5 cellular contexts compared by ENCODE assay signal in the genomic region with DNA sequence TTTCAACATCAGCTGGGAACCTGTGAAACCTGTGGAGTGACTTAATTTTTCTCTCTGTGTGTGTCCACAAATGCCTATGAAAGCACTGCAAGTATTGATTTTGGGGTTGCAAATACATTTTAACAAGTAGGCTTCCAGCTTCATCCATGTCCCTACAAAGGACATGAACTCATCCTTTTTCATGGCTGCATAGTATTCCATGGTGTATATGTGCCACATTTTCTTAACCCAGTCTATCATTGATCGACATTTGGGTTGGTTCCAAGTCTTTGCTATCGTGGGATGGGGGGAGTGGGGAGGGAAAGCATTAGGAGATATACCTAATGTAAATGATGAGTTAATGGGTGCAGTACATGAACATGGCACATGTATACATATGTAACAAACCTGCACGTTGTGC.
DNase-seq lines count a peak whose midpoint lies in the region; ATAC-seq, FAIRE-seq and TF ChIP-seq lines count a peak whose summit lies in the region.
"Not testable (repeated sequence)": the region's sequence is repeated elsewhere in the genome, so short reads cannot be mapped to it uniquely, and the experiment has no call there.

No MANE protein-coding gene starts in this region.

- not testable (repeated sequence) for H3K4ac ChIP-seq in H9 (ENCODE audit: low read depth, low read length)

- FAIRE-seq in K562 (lab: Jason Lieb, UNC), result not testable (repeated sequence)

- H3K9me3 Mint-ChIP-seq in H9, result peaks cover 3 to 13% of the 10 kb centered on the region in 2 experiments
- H3K9me3 Mint-ChIP-seq in nephron, result peaks cover 37% of the 10 kb centered on the region

- H3K27ac Mint-ChIP-seq in H9, result peak overlapping the region in 2 of 3 experiments; percentile 96 to 97; a peak in 4 of 7 replicates
- peak overlapping the region; percentile 48 to 91 (median 83) for H3K27ac Mint-ChIP-seq in nephron

- H4K8ac ChIP-seq in H9 (replicated peaks; ENCODE audit: insufficient read length, low read depth, low read length), result not testable (repeated sequence)

- H3K4me3 Mint-ChIP-seq in H9, nephron: not testable (repeated sequence)

- H2BK20ac ChIP-seq in H9 (ENCODE audit: low read depth, low read length, poor library complexity, severe bottlenecking), result not testable (repeated sequence)

- H3K14ac ChIP-seq in H9 (ENCODE audit: insufficient read depth, low read length), result not testable (repeated sequence)

- not testable (repeated sequence) for H4K20me1 ChIP-seq in H9 (ENCODE audit: control insufficient read depth, insufficient read depth, insufficient read length); K562 (replicated peaks; ENCODE audit: control insufficient read depth, insufficient read depth, low read length)

- H3K36me3 Mint-ChIP-seq in H9 (ENCODE audit: insufficient read depth in 1 of 3, low read depth in 3 of 3), result peaks cover 2 to 18% (median 4%) of the 10 kb centered on the region in 3 experiments; a peak in 5 of 7 replicates
- not testable (repeated sequence) for H3K36me3 Mint-ChIP-seq in nephron (ENCODE audit: low read depth)

- not testable (repeated sequence) for H2BK120ac ChIP-seq in H9 (ENCODE audit: low read depth, low read length, poor library complexity, severe bottlenecking)

- H2AFZ ChIP-seq in H9 (ENCODE audit: low read length); K562 (ENCODE audit: low read depth, low read length): not testable (repeated sequence)

- not testable (repeated sequence) for H3K23me2 ChIP-seq in H9 (ENCODE audit: insufficient read length, low read depth, low read length, poor library complexity, severe bottlenecking)

- not testable (repeated sequence) for TF ChIP-seq RAD21 in K562 (CRISPR knock-in tag; conservative IDR thresholded peaks at IDR 0.05 in 1 of 2, IDR thresholded peaks at IDR 0.05 in 1 of 2)

- H3K79me1 ChIP-seq in H9 (ENCODE audit: insufficient read depth, low read depth, low read length, poor library complexity, severe bottlenecking), result not testable (repeated sequence)

- not testable (repeated sequence) for H3T11ph ChIP-seq in H9 (ENCODE audit: low read length)

- not testable (repeated sequence) for H4K5ac ChIP-seq in H9 (ENCODE audit: insufficient read length, low read depth, low read length)

- in situ Hi-C loops in K562 (cut with MboI), result not testable (repeated sequence)

- not testable (repeated sequence) for H3K23ac ChIP-seq in H9 (ENCODE audit: insufficient read length, low read depth, low read length)

- not testable (repeated sequence) for H3K9me3 ChIP-seq in H9 (ENCODE audit: control insufficient read depth, low read depth, low read length); HUES48 (ENCODE audit: control insufficient read depth, insufficient read depth, low read length); K562 (replicated peaks; ENCODE audit: control insufficient read depth, insufficient read depth, low read depth, low read length)

- not testable (repeated sequence) for H3K4me1 ChIP-seq in H9 (ENCODE audit: insufficient read depth, low read length); K562 (replicated peaks in 1 of 2; ENCODE audit: control insufficient read depth in 2 of 2, insufficient read depth in 2 of 2, low read length in 2 of 2)
- H3K4me1 ChIP-seq in HUES48 (ENCODE audit: control insufficient read depth, insufficient read depth, low read length), result peaks cover 30% of the 10 kb centered on the region

- CTCF ChIA-PET in K562 (lab: Yijun Ruan, JAX; ENCODE audit: low intra/inter-chr PET ratio), result not testable (repeated sequence)

- DNase-seq in H9; K562 (ENCODE audit: extremely low read depth in 1 of 4, low spot score in 3 of 4): not testable (repeated sequence)

- TF ChIP-seq CTCF in H9 (conservative IDR thresholded peaks at IDR 0.05); K562 (IDR thresholded peaks at IDR 0.05 in 2 of 3, conservative IDR thresholded peaks at IDR 0.05 in 1 of 3; ENCODE audit: insufficient read depth in 2 of 3, low read depth in 1 of 3, low read length in 3 of 3); nephron (IDR thresholded peaks at IDR 0.05; ENCODE audit: unreplicated experiment in 3 of 3): not testable (repeated sequence)

- H2AK5ac ChIP-seq in H9 (ENCODE audit: insufficient read length, low read length), result not testable (repeated sequence)

- H3K4me2 ChIP-seq in H9 (ENCODE audit: insufficient read depth, insufficient read length, low read length); K562 (ENCODE audit: insufficient read depth, low read length): not testable (repeated sequence)

- H3K27me3 ChIP-seq in H9 (ENCODE audit: insufficient read depth, low read length); HUES48 (ENCODE audit: control insufficient read depth, insufficient read depth, low read length); K562 (ENCODE audit: control insufficient read depth in 2 of 2, insufficient read depth in 2 of 2, low read length in 2 of 2): not testable (repeated sequence)

- H3K4me1 Mint-ChIP-seq in H9 (peaks cover 39 to 42% of the 10 kb centered on the region in 2 experiments), nephron (peaks cover 24% of the 10 kb centered on the region)

- not testable (repeated sequence) for H2BK5ac ChIP-seq in H9 (ENCODE audit: insufficient read length, low read length)

- H2BK12ac ChIP-seq in H9 (ENCODE audit: insufficient read length, low read depth, low read length), result not testable (repeated sequence)

- H3K4me3 ChIP-seq in HUES48 (ENCODE audit: low read depth, low read length); K562: not testable (repeated sequence)

- not testable (repeated sequence) for H3K27ac ChIP-seq in H9 (ENCODE audit: insufficient read length, low read depth, low read length); K562 (ENCODE audit: extremely low read depth, low read depth, low read length)
- peak overlapping the region; percentile 83 for H3K27ac ChIP-seq in HUES48 (ENCODE audit: low read depth, low read length)

- not testable (repeated sequence) for H3K56ac ChIP-seq in H9 (ENCODE audit: insufficient read length, low read depth, low read length)

- not testable (repeated sequence) for BruUV-seq in K562 (replicated peaks; lab: Mats Ljungman, UMichigan)

- H4K91ac ChIP-seq in H9 (ENCODE audit: insufficient read length, low read depth, low read length), result not testable (repeated sequence)

- intact Hi-C loops in K562 (cut with micrococcal nuclease), result not testable (repeated sequence)

- not testable (repeated sequence) for H3K9ac ChIP-seq in H9 (ENCODE audit: extremely low read depth, insufficient read length, low read length); HUES48 (ENCODE audit: low read depth, low read length); K562 (ENCODE audit: insufficient read depth in 1 of 2, low read depth in 2 of 2, low read length in 2 of 2)

- not testable (repeated sequence) for H2BK15ac ChIP-seq in H9 (ENCODE audit: low read depth, low read length)

- H3K36me3 ChIP-seq in HUES48 (ENCODE audit: control insufficient read depth, insufficient read depth, low read length); K562 (ENCODE audit: control insufficient read depth, insufficient read depth, low read length): not testable (repeated sequence)

- H3K79me2 ChIP-seq in H9 (ENCODE audit: insufficient read depth, low read length); K562 (ENCODE audit: control insufficient read depth, insufficient read depth, low read length): not testable (repeated sequence)

- WGBS in H9 (ENCODE audit: extremely low coverage, insufficient read length, low lambda C conversion rate), result no CpG with 5 or more reads among the region's 3 CpGs
- WGBS in K562 (ENCODE audit: insufficient coverage, low coverage, missing lambda C conversion rate), result 0% methylated on average over 3 of the region's 3 CpGs

- TF ChIP-seq POLR2A in K562 (conservative IDR thresholded peaks at IDR 0.05), result not testable (repeated sequence)

- not testable (repeated sequence) for ATAC-seq in SK-N-SH treated with all-trans-retinoic acid at 6 μM for 48 hours, K562

- not testable (repeated sequence) for H3K9me1 ChIP-seq in K562 (ENCODE audit: control insufficient read depth, insufficient read depth, low read length)

- not testable (repeated sequence) for H3K18ac ChIP-seq in H9 (ENCODE audit: insufficient read length, low read depth, low read length)

- not testable (repeated sequence) for TF ChIP-seq EP300 in K562 (IDR thresholded peaks at IDR 0.05; ENCODE audit: low read length)

- H3K27me3 Mint-ChIP-seq in H9 (ENCODE audit: low read depth); nephron (ENCODE audit: low read depth): not testable (repeated sequence)

- POLR2A ChIA-PET in K562 (lab: Yijun Ruan, JAX), result not testable (repeated sequence)

TF ChIP-seq in SK-N-SH treated with all-trans-retinoic acid at 6 μM for 48 hours, 23 proteins besides CTCF, POLR2A, EP300 and RAD21:
- peak; percentile 69 for TF ChIP-seq ZNF8 (CRISPR knock-in tag; IDR thresholded peaks at IDR 0.05)

TF ChIP-seq in K562, 482 proteins besides CTCF, POLR2A, EP300 and RAD21:
- TF ChIP-seq ZNF146 (CRISPR knock-in tag; IDR thresholded peaks at IDR 0.05; ENCODE audit: unreplicated experiment) (peak; percentile 73), RBM25 (IDR thresholded peaks at IDR 0.05; ENCODE audit: low read depth, low read length, severe bottlenecking) (peak; percentile 26)
